8 cellular contexts compared by ENCODE assay signal in the genomic region with DNA sequence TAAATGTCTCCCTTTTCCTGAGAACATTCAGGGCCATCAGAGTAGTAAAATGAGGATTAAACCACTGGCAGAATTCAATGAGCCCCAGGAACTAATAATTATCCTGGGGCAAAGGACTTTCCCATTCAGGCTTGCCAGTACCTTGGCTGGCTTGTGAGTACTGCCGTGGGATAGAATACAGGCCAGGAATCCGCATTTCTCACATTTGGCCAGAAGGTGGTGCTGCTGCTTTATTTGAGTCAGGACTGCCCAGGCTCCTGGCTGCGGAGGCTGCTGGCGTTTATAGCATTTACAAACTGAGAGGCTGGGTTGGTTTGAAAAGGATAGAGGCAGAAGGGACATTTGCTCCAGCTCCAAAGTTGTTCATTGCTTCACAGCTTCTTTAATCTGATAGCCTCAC.
DNase-seq lines count a peak whose midpoint lies in the region; ATAC-seq and TF ChIP-seq lines count a peak whose summit lies in the region.

No MANE protein-coding gene starts in this region.

- H3K4me3 ChIP-seq in CD8-positive, alpha-beta T cell (ENCODE audit: low read depth, low read length): no peak overlapping the region
- no peak overlapping the region for H3K4me3 ChIP-seq in endodermal cell (ENCODE audit: low read length)

- H3K27ac Mint-ChIP-seq in CD8-positive, alpha-beta T cell: no peak overlapping the region
- H3K27ac Mint-ChIP-seq in activated CD8-positive, alpha-beta T cell treated with anti-CD3 and anti-CD28 coated beads, Interleukin-2, amount 10 ng/mL, durations not matched to agents 7 days and 5 days: no peak overlapping the region
- H3K27ac Mint-ChIP-seq in endodermal cell: no peak overlapping the region

- H3K4me1 ChIP-seq in CD8-positive, alpha-beta T cell (ENCODE audit: insufficient read depth, low read length): no peaks in the 10 kb centered on the region
- H3K4me1 ChIP-seq in endodermal cell (ENCODE audit: control insufficient read depth, insufficient read depth, low read length): no peaks in the 10 kb centered on the region

- no peak overlapping the region for H3K27ac ChIP-seq in CD8-positive, alpha-beta T cell (ENCODE audit: low read depth, low read length)
- H3K27ac ChIP-seq in endodermal cell (ENCODE audit: low read depth, low read length): no peak overlapping the region

- peak; percentile 43 for TF ChIP-seq CTCF in CD8-positive, alpha-beta T cell (IDR thresholded peaks at IDR 0.05)
- TF ChIP-seq CTCF in endodermal cell (conservative IDR thresholded peaks at IDR 0.05): peak; percentile 94

- peak; percentile 49 for ATAC-seq in CD8-positive, alpha-beta T cell
- ATAC-seq in GM19324 (IDR thresholded peaks at IDR 0.05; ENCODE audit: low FRiP score, unreplicated experiment) (peak; percentile 81), HG03469 (IDR thresholded peaks at IDR 0.05; ENCODE audit: unreplicated experiment) (peak; percentile 79)
- peak; percentile 76 for ATAC-seq in activated CD8-positive, alpha-beta T cell treated with anti-CD3 and anti-CD28 coated beads, Interleukin-2, amount 10 ng/mL, durations not matched to agents 7 days and 5 days

- no peaks in the 10 kb centered on the region for H3K9me3 Mint-ChIP-seq in CD8-positive, alpha-beta T cell
- no peaks in the 10 kb centered on the region for H3K9me3 Mint-ChIP-seq in activated CD8-positive, alpha-beta T cell treated with anti-CD3 and anti-CD28 coated beads, Interleukin-2, amount 10 ng/mL, durations not matched to agents 7 days and 5 days (ENCODE audit: insufficient read depth)
- H3K9me3 Mint-ChIP-seq in endodermal cell: no peaks in the 10 kb centered on the region

- no peaks in the 10 kb centered on the region for H3K27me3 ChIP-seq in CD8-positive, alpha-beta T cell (ENCODE audit: insufficient read depth, low read length)
- H3K27me3 ChIP-seq in endodermal cell (ENCODE audit: control insufficient read depth, insufficient read depth, low read length, poor library complexity, severe bottlenecking): peaks cover 22% of the 10 kb centered on the region

- H3K36me3 Mint-ChIP-seq in CD8-positive, alpha-beta T cell: no peaks in the 10 kb centered on the region
- H3K36me3 Mint-ChIP-seq in activated CD8-positive, alpha-beta T cell treated with anti-CD3 and anti-CD28 coated beads, Interleukin-2, amount 10 ng/mL, durations not matched to agents 7 days and 5 days (ENCODE audit: low read depth): no peaks in the 10 kb centered on the region
- no peaks in the 10 kb centered on the region for H3K36me3 Mint-ChIP-seq in endodermal cell (ENCODE audit: low read depth)

- CTCF ChIA-PET in CD8-positive, alpha-beta T cell (lab: Charles Lee): interaction anchor here (0.7 to 1.2 kb wide), 2 partner anchors 125 to 397 kb away, joined by 3 read pairs; no protein-coding TSS in a partner anchor
- CTCF ChIA-PET in activated CD8-positive, alpha-beta T cell treated with anti-CD3 and anti-CD28 coated beads, Interleukin-2, amount 10 ng/mL, durations not matched to agents 7 days and 5 days (lab: Charles Lee): interaction anchor here (1.7 kb wide), 1 partner anchor 398 kb away, joined by 4 read pairs; no protein-coding TSS in a partner anchor

- H3K27me3 Mint-ChIP-seq in CD8-positive, alpha-beta T cell (ENCODE audit: low read depth): peaks cover 4% of the 10 kb centered on the region
- H3K27me3 Mint-ChIP-seq in activated CD8-positive, alpha-beta T cell treated with anti-CD3 and anti-CD28 coated beads, Interleukin-2, amount 10 ng/mL, durations not matched to agents 7 days and 5 days (ENCODE audit: low read depth): peaks cover under 1% of the 10 kb centered on the region
- H3K27me3 Mint-ChIP-seq in endodermal cell (ENCODE audit: insufficient read depth): peaks cover 57% of the 10 kb centered on the region

- no peak overlapping the region for H3K9ac ChIP-seq in endodermal cell (ENCODE audit: extremely low read depth, low read length, poor library complexity, severe bottlenecking)

- no peaks in the 10 kb centered on the region for H3K9me3 ChIP-seq in CD8-positive, alpha-beta T cell (ENCODE audit: low read length)
- no peaks in the 10 kb centered on the region for H3K9me3 ChIP-seq in endodermal cell (ENCODE audit: control insufficient read depth, low read length)

- H3K4me1 Mint-ChIP-seq in CD8-positive, alpha-beta T cell (ENCODE audit: low read depth): no peaks in the 10 kb centered on the region
- no peaks in the 10 kb centered on the region for H3K4me1 Mint-ChIP-seq in activated CD8-positive, alpha-beta T cell treated with anti-CD3 and anti-CD28 coated beads, Interleukin-2, amount 10 ng/mL, durations not matched to agents 7 days and 5 days (ENCODE audit: low read depth)
- H3K4me1 Mint-ChIP-seq in endodermal cell: peaks cover 13% of the 10 kb centered on the region

- DNase-seq in CD8-positive, alpha-beta T cell: peak; percentile 0 to 66 (median 27)
- DNase-seq in NCI-H748 treated with DMSO at 0.1 percent for 48 hours (lab: John Stamatoyannopoulos, UW): peak; percentile 30
- peak; percentile 58 for DNase-seq in activated CD8-positive, alpha-beta T cell treated with anti-CD3 and anti-CD28 coated beads, Interleukin-2, amount 10 ng/mL, durations not matched to agents 7 days and 5 days
- DNase-seq in endodermal cell: peak; percentile 94
- peak; percentile 91 for DNase-seq in midbrain (lab: John Stamatoyannopoulos, UW)
- peak; percentile 0 to 3 for DNase-seq in stimulated activated CD8-positive, alpha-beta memory T cell treated with anti-CD3 and anti-CD28 coated beads, Interleukin-7, amount 100 ng/mL, for 4 hours (ENCODE audit: low read depth in 2 of 2)

- POLR2A ChIA-PET in CD8-positive, alpha-beta T cell (lab: Charles Lee): no interaction called here
- POLR2A ChIA-PET in activated CD8-positive, alpha-beta T cell treated with anti-CD3 and anti-CD28 coated beads, Interleukin-2, amount 10 ng/mL, durations not matched to agents 7 days and 5 days (lab: Charles Lee): no interaction called here

- H3K4me3 Mint-ChIP-seq in CD8-positive, alpha-beta T cell: no peak overlapping the region
- H3K4me3 Mint-ChIP-seq in activated CD8-positive, alpha-beta T cell treated with anti-CD3 and anti-CD28 coated beads, Interleukin-2, amount 10 ng/mL, durations not matched to agents 7 days and 5 days: no peak overlapping the region
- H3K4me3 Mint-ChIP-seq in endodermal cell: no peak overlapping the region

- intact Hi-C loops in CD8-positive, alpha-beta T cell (cut with DNase I, micrococcal nuclease): loop anchor here in 1 of 2 experiments (1.0 to 10.0 kb wide), 4 partner anchors 397 to 995 kb away; no protein-coding TSS in a partner anchor

- no peaks in the 10 kb centered on the region for H3K36me3 ChIP-seq in CD8-positive, alpha-beta T cell (ENCODE audit: insufficient read depth, low read length)
- no peaks in the 10 kb centered on the region for H3K36me3 ChIP-seq in endodermal cell (ENCODE audit: control insufficient read depth, insufficient read depth, low read length)

- 0 to 5% methylated on average over 1 to 4 of the region's 4 CpGs for WGBS in endodermal cell (ENCODE audit: insufficient coverage in 1 of 2, insufficient read length in 1 of 2), 2 experiments

Comparison
In these comparisons a context has a peak if more than half of its experiments do, and no peak if none do; other contexts are left out.
1. DNase-seq: peak in every context shown above with its lines; median percentile 94 in endodermal cell; 91 in midbrain; 58 in activated CD8-positive, alpha-beta T cell treated with anti-CD3 and anti-CD28 coated beads, Interleukin-2, amount 10 ng/mL, durations not matched to agents 7 days and 5 days; 30 in NCI-H748 treated with DMSO at 0.1 percent for 48 hours; 27 in CD8-positive, alpha-beta T cell; 2 in stimulated activated CD8-positive, alpha-beta memory T cell treated with anti-CD3 and anti-CD28 coated beads, Interleukin-7, amount 100 ng/mL, for 4 hours.